ENCODE assay signal across 8 cellular contexts in the genomic region with DNA sequence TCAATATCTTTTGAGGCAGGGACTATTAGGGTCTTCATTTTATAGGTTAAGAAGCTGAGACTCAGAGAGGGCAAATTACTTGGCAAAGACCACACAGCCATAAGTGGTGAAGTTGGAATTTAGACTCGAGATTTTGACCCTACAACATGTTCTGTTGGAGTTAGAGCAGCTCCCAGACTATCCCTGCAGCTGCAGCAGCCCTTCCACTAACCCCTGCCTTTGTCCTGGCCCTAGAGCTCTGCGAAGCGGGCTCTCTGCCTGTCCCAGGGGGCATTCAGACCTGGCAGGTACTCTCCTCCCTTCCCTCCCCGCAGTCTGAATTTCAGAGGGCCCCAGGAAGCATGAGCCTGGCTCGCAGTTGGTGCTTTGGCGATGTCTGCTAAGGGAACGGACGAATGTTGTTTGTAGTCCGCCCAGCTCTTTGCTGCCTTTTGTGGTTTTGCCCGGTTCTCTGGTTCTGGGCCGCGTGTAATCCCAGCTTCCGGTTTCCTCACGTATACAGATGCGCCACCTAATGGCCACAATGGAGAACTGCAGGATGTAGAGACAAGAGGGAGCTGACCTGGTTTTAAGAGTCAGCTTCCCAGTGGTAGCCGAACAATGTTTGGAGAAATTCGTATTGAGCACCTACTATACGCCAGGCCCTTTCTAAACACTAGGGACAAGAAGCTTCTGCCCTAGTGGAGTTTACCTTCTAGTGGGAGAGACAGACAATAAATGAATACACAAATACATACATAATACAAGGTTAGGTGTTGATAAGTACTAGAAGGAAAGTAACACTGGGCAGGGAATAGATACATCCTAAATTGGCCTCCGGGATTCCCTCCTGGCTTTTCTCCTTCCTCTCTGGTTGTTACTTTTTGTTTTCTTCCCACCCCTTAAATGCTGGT.
DNase-seq lines count a peak whose midpoint lies in the region; ATAC-seq lines count a peak whose summit lies in the region.

No MANE protein-coding gene starts in this region.

- ATAC-seq in GM19351 (IDR thresholded peaks at IDR 0.05; ENCODE audit: unreplicated experiment) (peak; percentile 71), HG03571 (IDR thresholded peaks at IDR 0.05; ENCODE audit: unreplicated experiment) (peak; percentile 64)

- H3K4me3 ChIP-seq in BLaER1 treated with 17β-estradiol and CSF1 and Interleukin-3, amounts not matched to agents 10 nM and 100 nM, result peak overlapping the region in 5 of 10 experiments; percentile 4 to 48 (median 43); a peak in 5 of 20 replicates

- H3K36me3 ChIP-seq in BLaER1 treated with 17β-estradiol and CSF1 and Interleukin-3, amounts not matched to agents 10 nM and 100 nM, result no peaks in the 10 kb centered on the region

- H3K27me3 ChIP-seq in BLaER1 treated with 17β-estradiol and CSF1 and Interleukin-3, amounts not matched to agents 10 nM and 100 nM, result no peaks in the 10 kb centered on the region

- H3K4me2 ChIP-seq in BLaER1 treated with 17β-estradiol and CSF1 and Interleukin-3, amounts not matched to agents 10 nM and 100 nM, result peak overlapping the region; percentile 74 to 98 (median 87)

- H3K4me1 Mint-ChIP-seq in activated CD4-positive, alpha-beta memory T cell treated with anti-CD3 and anti-CD28 coated beads for 36 hours (ENCODE audit: low read depth), result peaks cover 17% of the 10 kb centered on the region

- DNase-seq in NCI-H774 (lab: John Stamatoyannopoulos, UW), result peak; percentile 89
- DNase-seq in activated CD4-positive, alpha-beta memory T cell treated with anti-CD3 and anti-CD28 coated beads for 36 hours, result peak; percentile 80
- peak; percentile 45 for DNase-seq in effector CD4-positive, alpha-beta T cell
- peak; percentile 96 for DNase-seq in medulla oblongata (ENCODE audit: extremely low spot score)
- peak; percentile 42 for DNase-seq in stimulated activated CD8-positive, alpha-beta memory T cell treated with anti-CD3 and anti-CD28 coated beads, Interleukin-12 subunit alpha, Interleukin-12 subunit beta, amount 100 ng/mL, for 1 hour (ENCODE audit: low read depth)

- peak overlapping the region; percentile 31 for H3K27ac Mint-ChIP-seq in activated CD4-positive, alpha-beta memory T cell treated with anti-CD3 and anti-CD28 coated beads for 36 hours

- CTCF ChIA-PET in activated CD4-positive, alpha-beta memory T cell treated with anti-CD3 and anti-CD28 coated beads for 36 hours (lab: Charles Lee), result interaction anchor here (0.6 to 7.6 kb wide), 42 partner anchors 8 to 756 kb away, joined by 3 to 146 read pairs (median 4); a partner anchor contains a TSS

- no peaks in the 10 kb centered on the region for H4K20me1 ChIP-seq in BLaER1 treated with 17β-estradiol and CSF1 and Interleukin-3, amounts not matched to agents 10 nM and 100 nM

- intact Hi-C loops in activated CD4-positive, alpha-beta memory T cell treated with anti-CD3 and anti-CD28 coated beads for 36 hours (cut with micrococcal nuclease), result loop anchor here (1.0 to 2.0 kb wide), 4 partner anchors 16 to 558 kb away; no protein-coding TSS in a partner anchor

- H3K4me1 ChIP-seq in BLaER1 treated with 17β-estradiol and CSF1 and Interleukin-3, amounts not matched to agents 10 nM and 100 nM, result peaks cover 42 to 81% (median 78%) of the 10 kb centered on the region in 10 experiments

- H3K9me3 Mint-ChIP-seq in activated CD4-positive, alpha-beta memory T cell treated with anti-CD3 and anti-CD28 coated beads for 36 hours, result no peaks in the 10 kb centered on the region

- H3K9me3 ChIP-seq in BLaER1 treated with 17β-estradiol and CSF1 and Interleukin-3, amounts not matched to agents 10 nM and 100 nM (replicated peaks in 1 of 11), result no peaks in the 10 kb centered on the region

- POLR2A ChIA-PET in activated CD4-positive, alpha-beta memory T cell treated with anti-CD3 and anti-CD28 coated beads for 36 hours (lab: Charles Lee), result interaction anchor here (0.6 kb wide), 1 partner anchor 124 kb away, joined by 3 read pairs; no protein-coding TSS in a partner anchor

- peaks cover 1% of the 10 kb centered on the region for H3K27me3 Mint-ChIP-seq in activated CD4-positive, alpha-beta memory T cell treated with anti-CD3 and anti-CD28 coated beads for 36 hours

- peak overlapping the region in 10 of 11 experiments; percentile 51 to 78 (median 74); a peak in 20 of 22 replicates for H3K9ac ChIP-seq in BLaER1 treated with 17β-estradiol and CSF1 and Interleukin-3, amounts not matched to agents 10 nM and 100 nM

- H3K4me3 Mint-ChIP-seq in activated CD4-positive, alpha-beta memory T cell treated with anti-CD3 and anti-CD28 coated beads for 36 hours, result peak overlapping the region; percentile 22

- peak overlapping the region; percentile 14 to 86 (median 80); a peak in 21 of 22 replicates for H3K27ac ChIP-seq in BLaER1 treated with 17β-estradiol and CSF1 and Interleukin-3, amounts not matched to agents 10 nM and 100 nM

- no peaks in the 10 kb centered on the region for H3K36me3 Mint-ChIP-seq in activated CD4-positive, alpha-beta memory T cell treated with anti-CD3 and anti-CD28 coated beads for 36 hours

Comparison
In these comparisons a context has a peak if more than half of its experiments do, and no peak if none do; other contexts are left out.
1. DNase-seq: peak in every context shown above with its lines; median percentile 96 in medulla oblongata; 89 in NCI-H774; 80 in activated CD4-positive, alpha-beta memory T cell treated with anti-CD3 and anti-CD28 coated beads for 36 hours; 45 in effector CD4-positive, alpha-beta T cell; 42 in stimulated activated CD8-positive, alpha-beta memory T cell treated with anti-CD3 and anti-CD28 coated beads, Interleukin-12 subunit alpha, Interleukin-12 subunit beta, amount 100 ng/mL, for 1 hour.